ENCODE assay signal across 13 cellular contexts in genomic region chr20:31594002-31594557, GRCh38. TPM values are rescaled to one million over a fixed set of nuclear protein-coding genes. Genes with fewer than 3 reads are reported as not detected.
DNase-seq lines count a peak whose midpoint lies in the region; ATAC-seq, FAIRE-seq and TF ChIP-seq lines count a peak whose summit lies in the region.
"Had no signal": no experiment of that assay in that cellular context is flagged by ENCODE, and none has a peak within 500 bp of the region (broad histone marks: within the 10 kb centered on the region; RNA-seq: fewer than 3 reads in every experiment).

No MANE protein-coding gene starts in this region.

- H3K14ac ChIP-seq in H1 (ENCODE audit: insufficient read length), result no peak overlapping the region

- intact Hi-C loops in heart left ventricle (cut with DNase I) (loop anchor here in 1 of 10 donors (2.0 kb wide), 1 partner anchor 15 kb away; no protein-coding TSS in a partner anchor), left cardiac atrium (cut with DNase I) (no loop called here), upper lobe of right lung (cut with DNase I) (no loop called here)

- ATAC-seq in heart left ventricle (no peak), left cardiac atrium (no peak), upper lobe of right lung (no peak)

- H3K9ac ChIP-seq in H1 (replicated peaks in 1 of 4; ENCODE audit: extremely low read depth in 1 of 4, low read depth in 3 of 4, low read length in 3 of 4), result no peak overlapping the region

- no peaks in the 10 kb centered on the region for H3K36me3 Mint-ChIP-seq in mesothelial cell of epicardium

- H3K79me2 ChIP-seq in H1 (ENCODE audit: control insufficient read depth in 1 of 2, insufficient read depth in 2 of 2, low read length in 2 of 2), result no peaks in the 10 kb centered on the region

- H2AFZ ChIP-seq in H1 (ENCODE audit: low read length), result no peak overlapping the region

- H4K5ac ChIP-seq in H1 (ENCODE audit: insufficient read length, low read depth, low read length), result peak overlapping the region; percentile 31

- H3K36me3 ChIP-seq in heart left ventricle (no peaks in the 10 kb centered on the region), H1 (ENCODE audit: control insufficient read depth in 2 of 4, insufficient read depth in 4 of 4, low read length in 3 of 4) (no peaks in the 10 kb centered on the region), upper lobe of right lung (no peaks in the 10 kb centered on the region)

- H2BK12ac ChIP-seq in H1 (ENCODE audit: low read depth, low read length), result peak overlapping the region; percentile 100

- WGBS in heart left ventricle, 4 donors, result 92 to 94% (median 93%) methylated on average over 13 of the region's 13 CpGs
- 95% methylated on average over 12 of the region's 13 CpGs; no CpG with 5 or more reads in 1 of the 2 experiments for WGBS in H1 (ENCODE audit: extremely low coverage in 1 of 2, insufficient coverage in 1 of 2, insufficient read length in 1 of 2, insufficient replicate concordance in 2 of 2, low coverage in 1 of 2, low lambda C conversion rate in 2 of 2, missing lambda C conversion rate in 1 of 2), 2 experiments

- TF ChIP-seq CTCF in heart left ventricle (IDR thresholded peaks at IDR 0.05), result no peak
- no peak for TF ChIP-seq CTCF in H1 (IDR thresholded peaks at IDR 0.05; ENCODE audit: control extremely low read depth in 1 of 3, insufficient read depth in 1 of 3, low read depth in 1 of 3, low read length in 3 of 3)
- no peak for TF ChIP-seq CTCF in mesothelial cell of epicardium (IDR thresholded peaks at IDR 0.05; ENCODE audit: unreplicated experiment)
- no peak for TF ChIP-seq CTCF in upper lobe of right lung (IDR thresholded peaks at IDR 0.05)

- H3K79me1 ChIP-seq in H1 (ENCODE audit: low read depth, low read length), result no peaks in the 10 kb centered on the region

- H4K20me1 ChIP-seq in H1 (replicated peaks in 1 of 2; ENCODE audit: control insufficient read depth in 1 of 2, insufficient read depth in 2 of 2, low read length in 2 of 2), result no peaks in the 10 kb centered on the region

- H3K23me2 ChIP-seq in H1 (ENCODE audit: low read depth, low read length), result no peaks in the 10 kb centered on the region

- peak overlapping the region; percentile 100 for H2AK5ac ChIP-seq in H1 (ENCODE audit: low read depth, low read length)

- H2BK15ac ChIP-seq in H1 (ENCODE audit: low read length), result peak overlapping the region; percentile 100

- H3K4me3 ChIP-seq in heart left ventricle (no peak overlapping the region), H1 (ENCODE audit: extremely low read depth in 1 of 4, insufficient read depth in 2 of 4, low read depth in 3 of 4, low read length in 4 of 4) (no peak overlapping the region), upper lobe of right lung (no peak overlapping the region)

- no peak overlapping the region for H3K4me3 Mint-ChIP-seq in mesothelial cell of epicardium

- TF ChIP-seq POLR2A in heart left ventricle (IDR thresholded peaks at IDR 0.05) (no peak), H1 (IDR thresholded peaks at IDR 0.05; ENCODE audit: control extremely low read depth in 1 of 2, low read depth in 2 of 2, low read length in 2 of 2) (no peak)

- H4K91ac ChIP-seq in H1 (replicated peaks; ENCODE audit: insufficient read length, low read length), result peak overlapping the region; percentile 81

- no peak overlapping the region for H3K23ac ChIP-seq in H1 (ENCODE audit: insufficient read length)

- peak overlapping the region; percentile 96 for H3K4ac ChIP-seq in H1 (replicated peaks; ENCODE audit: insufficient read length, low read depth, low read length)

- no peaks in the 10 kb centered on the region for H3K9me3 Mint-ChIP-seq in mesothelial cell of epicardium

- no peak overlapping the region for H3K56ac ChIP-seq in H1 (replicated peaks; ENCODE audit: insufficient read length, low read depth, low read length)

- CTCF ChIA-PET in H1 (lab: Charles Lee; ENCODE audit: partially characterized antibody), result interaction anchor here (0.9 to 32.8 kb wide), 10 partner anchors 9 to 130 kb away, joined by 3 to 1559 read pairs (median 22); partner anchors contain the start of gene ID1

- FAIRE-seq in H1 (lab: Jason Lieb, UNC), result no peak

- peak overlapping the region; percentile 94 for H3K27ac Mint-ChIP-seq in mesothelial cell of epicardium

- no peak for TF ChIP-seq EP300 in H1 (IDR thresholded peaks at IDR 0.05; ENCODE audit: borderline replicate concordance in 1 of 2, low read depth in 2 of 2, low read length in 2 of 2)

- H3K27me3 ChIP-seq in heart left ventricle (no peaks in the 10 kb centered on the region), H1 (replicated peaks in 1 of 4; ENCODE audit: control insufficient read depth in 3 of 4, extremely low read depth in 1 of 4, insufficient read depth in 3 of 4, low read length in 3 of 4) (peaks cover 0 to under 1% (median 0%) of the 10 kb centered on the region in 4 experiments; a peak in 2 of 7 replicates), upper lobe of right lung (no peaks in the 10 kb centered on the region)

- peak overlapping the region in 1 of 2 experiments; percentile 32; a peak in 1 of 4 replicates for H3K4me2 ChIP-seq in H1 (ENCODE audit: insufficient read depth in 1 of 2, low read depth in 2 of 2, low read length in 2 of 2)

- no peak for TF ChIP-seq RAD21 in H1 (IDR thresholded peaks at IDR 0.05 in 1 of 2, conservative IDR thresholded peaks at IDR 0.05 in 1 of 2; ENCODE audit: low read depth in 2 of 2, low read length in 2 of 2)

- H2BK120ac ChIP-seq in H1 (replicated peaks; ENCODE audit: low read depth, low read length), result peak overlapping the region; percentile 98

- H2BK20ac ChIP-seq in H1 (ENCODE audit: low read length), result peak overlapping the region; percentile 100

- H3K4me1 ChIP-seq in heart left ventricle (peaks cover 3 to 40% (median 23%) of the 10 kb centered on the region in 12 donors), H1 (replicated peaks in 1 of 4; ENCODE audit: control insufficient read depth in 3 of 4, insufficient read depth in 4 of 4, low read length in 3 of 4) (peaks cover 23 to 33% (median 25%) of the 10 kb centered on the region in 4 experiments), upper lobe of right lung (peaks cover 31% of the 10 kb centered on the region)

- peaks cover 28% of the 10 kb centered on the region for H3K4me1 Mint-ChIP-seq in mesothelial cell of epicardium

- H3K9me3 ChIP-seq in heart left ventricle (no peaks in the 10 kb centered on the region), H1 (ENCODE audit: insufficient read depth in 2 of 2, low read depth in 1 of 2, low read length in 1 of 2) (no peaks in the 10 kb centered on the region), upper lobe of right lung (no peaks in the 10 kb centered on the region)

- no peaks in the 10 kb centered on the region for H3K27me3 Mint-ChIP-seq in mesothelial cell of epicardium (ENCODE audit: low read depth)

- H2BK5ac ChIP-seq in H1 (ENCODE audit: low read depth, low read length), result peak overlapping the region; percentile 100

- peak overlapping the region; percentile 96 for H3K18ac ChIP-seq in H1 (ENCODE audit: extremely low read depth, low read length)

- POLR2A ChIA-PET in H1 (lab: Charles Lee; ENCODE audit: partially characterized antibody), result interaction anchor here (2.1 to 26.1 kb wide), 6 partner anchors 9 to 25 kb away, joined by 8 to 1033 read pairs (median 66); partner anchors contain the start of gene ID1

- H4K8ac ChIP-seq in H1 (ENCODE audit: extremely low read depth, insufficient read depth, low read length), result no peak overlapping the region

- DNase-seq in heart left ventricle, result no peak
- DNase-seq in left cardiac atrium, result no peak
- no peak for DNase-seq in H1 (ENCODE audit: low read depth in 1 of 2, low spot score in 2 of 2)
- DNase-seq in mesothelial cell of epicardium (ENCODE audit: low spot score in 2 of 2, unreplicated experiment in 2 of 2), result no peak
- DNase-seq in upper lobe of right lung, result no peak
- no peak for DNase-seq in Kasumi-1 (lab: John Stamatoyannopoulos, UW)
- no peak for DNase-seq in SW480 (ENCODE audit: low spot score)
- no peak for DNase-seq in hepatic stellate cell (ENCODE audit: low spot score)
- DNase-seq: activated CD4-positive, alpha-beta T cell treated with anti-CD3 and anti-CD28 coated beads for 1 hour; activated T-cell treated with anti-CD3 and anti-CD28 coated beads, Interleukin-2, amount 50 U/mL, for 1 hour; NK-92 treated with Interleukin-12 subunit alpha and Interleukin-12 subunit beta, amount 100 ng/mL, for 24 hours had no signal

- H3K27ac ChIP-seq in heart left ventricle (peak overlapping the region; percentile 17 to 97 (median 90)), H1 (ENCODE audit: low read depth, low read length) (no peak overlapping the region), upper lobe of right lung (peak overlapping the region; percentile 79)

TF ChIP-seq in H1, 55 proteins besides CTCF, POLR2A, EP300 and RAD21 (continues in another document):
- TF ChIP-seq PHF8 (conservative IDR thresholded peaks at IDR 0.05; ENCODE audit: low read depth, low read length), result no peak

RNA-seq across cellular contexts. Expression of gene ID1, which starts 11.0 kb away (rescaled TPM):
- total RNA-seq in heart left ventricle, result 100 to 1,000 TPM in 6 of 9 donors, 10 to 100 TPM in 3; 72.4 to 619 (median 112) TPM
- 100 to 1,000 TPM; 140 to 327 TPM for polyA plus RNA-seq in heart left ventricle
- total RNA-seq in left cardiac atrium, result 100 to 1,000 TPM; 103 to 222 TPM
- total RNA-seq in H1 (2021; fragmentation: NEBNext Ultra II Directional; extraction: Animal tissue kit (Norgen Biotek cat#: 25700)), result 120 and 131 TPM in 2 replicates
- polyA plus RNA-seq in H1 (2011; rRNA removed), result 357 and 566 TPM in 2 replicates
- polyA plus RNA-seq in H1 (2011; cell fraction: cytosol; rRNA removed), result 348 TPM
- polyA plus RNA-seq in H1 (2011; cell fraction: nucleus; rRNA removed), result 267 TPM
- polyA plus RNA-seq in H1 (2012, experiment 1 of 2), result 86.5 to 154 TPM (median 117 TPM) in 4 replicates
- 207 TPM for polyA plus RNA-seq in H1 (2012, experiment 2 of 2)
- polyA plus RNA-seq in H1 (2013, experiment 1 of 2), result 89.8 TPM
- polyA plus RNA-seq in H1 (2013, experiment 2 of 2), result 87.6 TPM
- 27.5 and 45.7 TPM in 2 replicates for polyA minus RNA-seq in H1 (2011; rRNA and poly(A)+ RNA removed)
- polyA minus RNA-seq in H1 (2011; cell fraction: cytosol; rRNA and poly(A)+ RNA removed), result 181 TPM
- polyA minus RNA-seq in H1 (2011; cell fraction: nucleus; rRNA and poly(A)+ RNA removed), result 200 TPM
- 374 to 378 TPM (median 377 TPM) in 3 replicates for total RNA-seq in mesothelial cell of epicardium
- total RNA-seq in upper lobe of right lung, result 515 TPM

RNA-seq across cellular contexts. Expression of gene COX4I2, which starts 43.6 kb away (rescaled TPM):
- 10 to 100 TPM in 5 of 9 donors, 1 to 10 TPM in 4; 5.7 to 29.4 (median 10.6) TPM for total RNA-seq in heart left ventricle
- polyA plus RNA-seq in heart left ventricle, result 10 to 100 TPM; 13.6 to 42.8 TPM
- total RNA-seq in left cardiac atrium, result 10 to 100 TPM; 11.4 to 12.6 TPM
- total RNA-seq in H1 (2021; fragmentation: NEBNext Ultra II Directional; extraction: Animal tissue kit (Norgen Biotek cat#: 25700)), result not detected in 2 replicates
- 0.26 and 0.97 TPM in 2 replicates for polyA plus RNA-seq in H1 (2011; rRNA removed)
- 0.14 TPM for polyA plus RNA-seq in H1 (2011; cell fraction: cytosol; rRNA removed)
- polyA plus RNA-seq in H1 (2011; cell fraction: nucleus; rRNA removed), result not detected
- 0.64 TPM in 1 of 4 replicates, not detected in the others for polyA plus RNA-seq in H1 (2012, experiment 1 of 2)
- polyA plus RNA-seq in H1 (2012, experiment 2 of 2), result not detected
- not detected for polyA plus RNA-seq in H1 (2013, experiment 1 of 2)
- polyA plus RNA-seq in H1 (2013, experiment 2 of 2), result not detected
- polyA minus RNA-seq in H1 (2011; rRNA and poly(A)+ RNA removed), result not detected in 2 replicates
- polyA minus RNA-seq in H1 (2011; cell fraction: cytosol; rRNA and poly(A)+ RNA removed), result not detected
- not detected for polyA minus RNA-seq in H1 (2011; cell fraction: nucleus; rRNA and poly(A)+ RNA removed)
- 0.34 TPM in 1 of 3 replicates, not detected in the others for total RNA-seq in mesothelial cell of epicardium
- total RNA-seq in upper lobe of right lung, result 19.1 TPM
- total RNA-seq: HT-29, myocyte had no signal
